ENCODE assay signal across 20 cellular contexts in the genomic region with DNA sequence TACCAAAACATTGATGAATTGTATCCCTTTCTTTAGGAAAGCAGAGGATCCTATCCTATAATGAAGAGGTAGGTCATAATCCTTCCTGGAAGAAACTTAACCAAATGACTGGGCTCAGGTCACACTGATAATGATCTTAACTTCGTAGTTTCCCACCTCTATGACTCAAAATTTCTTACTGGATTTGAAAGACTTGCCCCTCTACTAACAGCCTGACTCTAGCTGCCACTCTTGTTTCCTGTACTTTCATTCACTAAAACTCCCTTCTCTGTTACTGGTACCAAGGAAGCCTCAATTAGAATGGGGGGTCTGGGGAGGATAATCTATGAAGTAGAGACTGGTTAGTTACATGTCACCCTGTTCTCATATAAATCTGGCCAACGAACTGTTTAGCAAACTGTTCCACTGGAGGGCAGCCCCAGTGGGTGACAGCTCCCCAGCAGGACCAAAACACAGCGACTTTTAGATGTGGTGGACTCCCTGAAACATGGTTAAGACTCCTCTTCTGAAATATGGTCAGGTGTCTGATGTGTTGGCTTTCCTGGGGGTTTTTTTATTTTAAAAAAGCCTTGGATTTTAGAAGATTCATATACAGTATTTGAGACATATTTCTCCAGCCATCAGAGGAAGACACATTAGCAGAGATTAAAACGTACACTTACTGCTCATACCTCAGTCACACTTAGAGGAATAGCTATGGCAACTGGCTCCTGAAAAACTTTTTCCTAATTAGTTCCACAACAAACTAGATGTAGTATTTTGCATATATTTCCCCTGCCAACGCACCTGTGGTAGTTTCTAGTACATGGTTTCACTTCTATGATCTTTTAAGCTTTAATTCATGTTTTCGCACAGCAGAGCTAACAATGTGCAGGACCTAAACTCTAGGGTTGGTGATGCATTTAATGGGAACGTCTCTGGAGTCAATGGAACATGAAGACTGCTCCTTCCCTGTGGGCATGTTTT.
DNase-seq lines count a peak whose midpoint lies in the region; ATAC-seq and TF ChIP-seq lines count a peak whose summit lies in the region.
"Had no signal": no experiment of that assay in that cellular context is flagged by ENCODE, and none has a peak within 500 bp of the region (broad histone marks: within the 10 kb centered on the region; RNA-seq: fewer than 3 reads in every experiment).

No MANE protein-coding gene starts in this region.

- peaks cover 47% of the 10 kb centered on the region for H3K79me2 ChIP-seq in Karpas-422 (ENCODE audit: low read length)

- H3K9ac ChIP-seq in Karpas-422 (ENCODE audit: low read length): peak overlapping the region; percentile 2; the same call in 1 of the 2 replicates
- H3K9ac ChIP-seq: GM23248 had no signal

- TF ChIP-seq CTCF in GM12872 (IDR thresholded peaks at IDR 0.05; ENCODE audit: insufficient read depth, low read depth, low read length) (0 out of 3 replicates have a peak, but pooled peaks have one; percentile 25), endothelial cell (IDR thresholded peaks at IDR 0.05; ENCODE audit: unreplicated experiment) (no peak), foreskin fibroblast (IDR thresholded peaks at IDR 0.05; ENCODE audit: low read depth, low read length) (no peak)

- peak; percentile 38 to 55 for ATAC-seq in activated CD4-positive, CD25-positive, alpha-beta regulatory T cell treated with anti-CD3 and anti-CD28 coated beads, Interleukin-2, amount 50 U/mL, for 24 hours
- ATAC-seq: T-helper 17 cell had no signal

- H3K27ac Mint-ChIP-seq in endothelial cell (ENCODE audit: unreplicated experiment): no peak overlapping the region
- H3K27ac Mint-ChIP-seq: T-helper 17 cell had no signal

- no peaks in the 10 kb centered on the region for H3K9me3 Mint-ChIP-seq in endothelial cell (ENCODE audit: unreplicated experiment)

- no peak overlapping the region for H2AFZ ChIP-seq in Karpas-422 (ENCODE audit: low read length)
- H2AFZ ChIP-seq: GM23248 had no signal

- no peak for DNase-seq in activated CD4-positive, CD25-positive, alpha-beta regulatory T cell treated with anti-CD3 and anti-CD28 coated beads, Interleukin-2, amount 50 U/mL, for 72 hours
- DNase-seq in Karpas-422 (no peak), endothelial cell (ENCODE audit: low spot score) (no peak), foreskin fibroblast (no peak), AG08395 (ENCODE audit: low spot score) (no peak), anterior cingulate cortex (lab: John Stamatoyannopoulos, UW) (no peak)
- DNase-seq: activated CD4-positive, alpha-beta T cell treated with anti-CD3 and anti-CD28 coated beads for 48 hours; activated naive CD4-positive, alpha-beta T cell; effector CD4-positive, alpha-beta T cell; EL; GM23248; hippocampal formation; NCI-H1092 treated with DMSO at 0.1 percent for 48 hours; Right ventricle myocardium superior; substantia nigra; T-helper 17 cell had no signal

- peaks cover 10% of the 10 kb centered on the region for H3K9me3 ChIP-seq in Karpas-422 (ENCODE audit: low read length)

- peak overlapping the region; percentile 65 for H3K4me2 ChIP-seq in Karpas-422 (ENCODE audit: low read depth, low read length, poor library complexity, severe bottlenecking)
- H3K4me2 ChIP-seq: smooth muscle cell had no signal

- H3K4me1 Mint-ChIP-seq in endothelial cell (ENCODE audit: unreplicated experiment): peaks cover 17% of the 10 kb centered on the region

- no peaks in the 10 kb centered on the region for H3K36me3 ChIP-seq in Karpas-422 (ENCODE audit: insufficient read depth, low read length)

- H3K4me1 ChIP-seq in Karpas-422 (ENCODE audit: low read length): peaks cover 52% of the 10 kb centered on the region

- no peaks in the 10 kb centered on the region for H3K27me3 Mint-ChIP-seq in endothelial cell (ENCODE audit: unreplicated experiment)
- H3K27me3 Mint-ChIP-seq: T-helper 17 cell had no signal

- H3K36me3 Mint-ChIP-seq in endothelial cell (ENCODE audit: low read depth, unreplicated experiment): peaks cover 34% of the 10 kb centered on the region

- H3K9me2 ChIP-seq in Karpas-422 (replicated peaks; ENCODE audit: insufficient read depth, low read length): no peaks in the 10 kb centered on the region

- H4K20me1 ChIP-seq in Karpas-422 (ENCODE audit: insufficient read depth, low read depth, low read length): no peaks in the 10 kb centered on the region

- H3K27me3 ChIP-seq in Karpas-422 (ENCODE audit: low read length): no peaks in the 10 kb centered on the region

- H3K4me3 Mint-ChIP-seq in endothelial cell (ENCODE audit: unreplicated experiment): peak overlapping the region; percentile 31
- H3K4me3 Mint-ChIP-seq: T-helper 17 cell had no signal

- H3K4me3 ChIP-seq in Karpas-422 (ENCODE audit: low read length): peak overlapping the region; percentile 31
- H3K4me3 ChIP-seq in foreskin fibroblast (ENCODE audit: low read depth in 1 of 2, low read length in 2 of 2): no peak overlapping the region
- H3K4me3 ChIP-seq: GM23248, smooth muscle cell had no signal

- H3K27ac ChIP-seq in Karpas-422 (ENCODE audit: low read length): peak overlapping the region; percentile 85
- H3K27ac ChIP-seq: 22Rv1, GM23248 had no signal
